In the genomic region with DNA sequence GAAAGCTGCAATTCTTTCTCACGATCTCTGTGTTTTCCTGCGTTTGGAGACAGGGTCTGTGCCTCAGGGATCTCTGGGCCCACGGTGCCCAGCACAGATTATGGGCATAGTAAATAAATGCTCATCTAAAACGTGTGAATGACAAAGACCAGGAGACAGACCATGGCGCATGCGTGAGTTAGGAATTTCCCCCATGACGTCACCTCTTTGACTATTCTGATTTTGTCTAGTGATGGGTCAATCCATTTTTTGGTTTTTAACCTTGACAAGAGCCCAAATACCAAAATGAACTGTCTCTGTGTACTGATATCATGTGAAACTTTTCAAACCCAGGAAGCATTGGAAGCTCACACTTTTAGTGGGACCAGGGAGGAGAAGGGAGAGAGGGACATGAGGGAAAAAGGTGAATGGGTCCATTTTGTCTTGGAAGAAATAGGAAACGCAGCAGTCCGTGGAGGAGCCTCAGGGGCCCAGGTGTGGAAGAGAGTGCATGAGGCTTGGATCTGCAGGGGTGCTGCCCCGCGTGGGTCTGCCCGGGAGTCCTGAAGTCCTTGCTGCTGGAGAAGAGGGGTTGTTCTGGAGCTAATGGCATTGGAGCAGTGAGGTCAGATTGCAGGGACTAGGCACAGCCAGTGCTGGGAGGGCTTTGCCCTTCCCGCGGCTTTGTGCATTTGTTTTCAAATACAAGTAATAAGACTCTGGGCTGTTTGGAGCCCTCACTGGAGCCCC, we compare ENCODE assay signal across 23 cellular contexts.
"Had no signal": no experiment of that assay in that cellular context is flagged by ENCODE, and none has a peak within 500 bp of the region (broad histone marks: within the 10 kb centered on the region; RNA-seq: fewer than 3 reads in every experiment).

No MANE protein-coding gene starts in this region.

- H3K9ac ChIP-seq: SK-N-SH had no signal

- H3K27ac Mint-ChIP-seq: activated naive CD4-positive, alpha-beta T cell treated with anti-CD3 and anti-CD28 coated beads, Interleukin-2, amount 50 U/mL, for 24 hours; T-cell had no signal

- H3K36me3 ChIP-seq: adrenal gland, esophagus squamous epithelium, left ventricle myocardium inferior, ovary, stomach, thyroid gland had no signal

- H3K4me2 ChIP-seq: SK-N-SH had no signal

- H3K4me1 Mint-ChIP-seq: activated naive CD4-positive, alpha-beta T cell treated with anti-CD3 and anti-CD28 coated beads, Interleukin-2, amount 50 U/mL, for 24 hours; central memory CD8-positive, alpha-beta T cell had no signal

- H3K4me3 Mint-ChIP-seq: activated naive CD4-positive, alpha-beta T cell treated with anti-CD3 and anti-CD28 coated beads, Interleukin-2, amount 50 U/mL, for 24 hours; central memory CD8-positive, alpha-beta T cell; neural crest cell; T-cell had no signal

- H3K27ac ChIP-seq: adrenal gland, body of pancreas, ovary, VCaP had no signal

- H3K9me3 ChIP-seq: adrenal gland, body of pancreas, ovary, thyroid gland had no signal

- H3K27me3 ChIP-seq: adrenal gland, body of pancreas, esophagus squamous epithelium, ovary, thyroid gland had no signal

- H3K4me3 ChIP-seq: adrenal gland, body of pancreas, esophagus squamous epithelium, left ventricle myocardium inferior, ovary, stomach, thyroid gland had no signal

- H3K36me3 Mint-ChIP-seq: activated naive CD4-positive, alpha-beta T cell treated with anti-CD3 and anti-CD28 coated beads, Interleukin-2, amount 50 U/mL, for 24 hours; T-cell had no signal

- DNase-seq: activated CD4-positive, alpha-beta T cell treated with anti-CD3 and anti-CD28 coated beads for 1 hour; activated CD4-positive, alpha-beta T cell treated with anti-CD3 and anti-CD28 coated beads, Interleukin-2, amount 50 U/mL, for 48 hours; activated effector memory CD4-positive, alpha-beta T cell treated with anti-CD3 and anti-CD28 coated beads, Interleukin-2, amount 50 U/mL, for 16 hours; activated T-cell treated with anti-CD3 and anti-CD28 coated beads, Interleukin-2, amount 50 U/mL, for 1 hour; adrenal gland; body of pancreas; cortex of kidney; effector CD4-positive, alpha-beta T cell; esophagus squamous epithelium; foreskin fibroblast; left ventricle myocardium inferior; mesendoderm; ovary; SK-N-SH; stimulated activated CD4-positive, alpha-beta T cell treated with anti-CD3 and anti-CD28 coated beads, Interleukin-12 subunit alpha, Interleukin-12 subunit beta, amount 100 ng/mL, for 4 hours; stimulated activated CD4-positive, alpha-beta T cell treated with anti-CD3 and anti-CD28 coated beads, Interleukin-2, amount 100 ng/mL, for 24 hours; stomach; T-cell; thyroid gland had no signal
